ENCODE assay signal across 1 cellular context in the genomic region with DNA sequence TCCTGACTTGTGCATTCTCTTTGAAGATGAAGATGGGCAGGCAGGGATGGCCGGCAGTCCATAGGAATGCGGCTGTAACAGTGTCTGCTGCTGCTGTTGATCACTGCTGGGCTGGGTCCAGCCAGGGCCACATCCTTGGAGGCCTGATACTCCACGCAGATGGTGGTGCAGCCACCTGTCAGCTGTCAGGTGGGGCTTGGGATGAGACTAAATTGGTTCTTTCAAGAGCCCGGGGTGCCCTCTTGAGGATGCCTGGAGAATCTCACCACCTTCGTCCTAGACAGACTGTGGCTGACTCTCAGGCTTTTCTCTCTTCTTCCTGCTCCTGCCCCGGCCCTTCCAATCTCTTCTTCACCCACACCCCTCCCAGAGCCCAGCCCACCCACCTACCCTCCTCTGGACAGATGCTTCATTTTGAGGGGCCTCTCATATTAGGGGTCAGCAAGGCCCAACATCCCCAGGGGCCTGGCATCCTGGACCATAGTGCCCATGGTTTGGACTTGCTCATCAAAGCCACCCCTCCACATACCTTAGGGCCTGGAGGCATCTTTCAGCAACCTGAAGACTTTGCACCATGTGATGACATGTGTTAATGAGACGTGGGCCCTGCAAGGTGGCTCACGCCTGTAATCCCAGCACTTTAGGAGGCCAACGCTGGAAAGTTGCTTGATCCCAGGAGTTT.
A peak's percentile ranks its signal among the peaks of the same experiment; 100 is the strongest.
TF ChIP-seq lines count a peak whose summit lies in the region.

No MANE protein-coding gene starts in this region.

TF ChIP-seq in K562, 482 proteins besides CTCF, POLR2A, EP300 and RAD21 (continued from another document):
- TF ChIP-seq, protein P1, sequence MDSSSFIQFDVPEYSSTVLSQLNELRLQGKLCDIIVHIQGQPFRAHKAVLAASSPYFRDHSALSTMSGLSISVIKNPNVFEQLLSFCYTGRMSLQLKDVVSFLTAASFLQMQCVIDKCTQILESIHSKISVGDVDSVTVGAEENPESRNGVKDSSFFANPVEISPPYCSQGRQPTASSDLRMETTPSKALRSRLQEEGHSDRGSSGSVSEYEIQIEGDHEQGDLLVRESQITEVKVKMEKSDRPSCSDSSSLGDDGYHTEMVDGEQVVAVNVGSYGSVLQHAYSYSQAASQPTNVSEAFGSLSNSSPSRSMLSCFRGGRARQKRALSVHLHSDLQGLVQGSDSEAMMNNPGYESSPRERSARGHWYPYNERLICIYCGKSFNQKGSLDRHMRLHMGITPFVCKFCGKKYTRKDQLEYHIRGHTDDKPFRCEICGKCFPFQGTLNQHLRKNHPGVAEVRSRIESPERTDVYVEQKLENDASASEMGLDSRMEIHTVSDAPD (CRISPR knock-in tag; IDR thresholded peaks at IDR 0.05): no peak
- TF ChIP-seq, protein P2, sequence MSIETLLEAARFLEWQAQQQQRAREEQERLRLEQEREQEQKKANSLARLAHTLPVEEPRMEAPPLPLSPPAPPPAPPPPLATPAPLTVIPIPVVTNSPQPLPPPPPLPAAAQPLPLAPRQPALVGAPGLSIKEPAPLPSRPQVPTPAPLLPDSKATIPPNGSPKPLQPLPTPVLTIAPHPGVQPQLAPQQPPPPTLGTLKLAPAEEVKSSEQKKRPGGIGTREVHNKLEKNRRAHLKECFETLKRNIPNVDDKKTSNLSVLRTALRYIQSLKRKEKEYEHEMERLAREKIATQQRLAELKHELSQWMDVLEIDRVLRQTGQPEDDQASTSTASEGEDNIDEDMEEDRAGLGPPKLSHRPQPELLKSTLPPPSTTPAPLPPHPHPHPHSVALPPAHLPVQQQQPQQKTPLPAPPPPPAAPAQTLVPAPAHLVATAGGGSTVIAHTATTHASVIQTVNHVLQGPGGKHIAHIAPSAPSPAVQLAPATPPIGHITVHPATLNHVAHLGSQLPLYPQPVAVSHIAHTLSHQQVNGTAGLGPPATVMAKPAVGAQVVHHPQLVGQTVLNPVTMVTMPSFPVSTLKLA (conservative IDR thresholded peaks at IDR 0.05): no peak
- TF ChIP-seq ZNF436 (CRISPR knock-in tag; IDR thresholded peaks at IDR 0.05): no peak
- no peak for TF ChIP-seq GATAD2A (IDR thresholded peaks at IDR 0.05)
- TF ChIP-seq DNMT1 (IDR thresholded peaks at IDR 0.05): no peak
- no peak for TF ChIP-seq JUN (IDR thresholded peaks at IDR 0.05; ENCODE audit: borderline replicate concordance, low read depth, low read length)
- 0 out of 2 replicates have a peak, but pooled peaks have one; percentile 26 for TF ChIP-seq JUN (CRISPR knock-in tag; IDR thresholded peaks at IDR 0.05; ENCODE audit: borderline replicate concordance)
- TF ChIP-seq DMBX1 (CRISPR knock-in tag; IDR thresholded peaks at IDR 0.05; ENCODE audit: borderline replicate concordance): no peak
- TF ChIP-seq ZNF707 (CRISPR knock-in tag; conservative IDR thresholded peaks at IDR 0.05): no peak
- TF ChIP-seq, protein P3, sequence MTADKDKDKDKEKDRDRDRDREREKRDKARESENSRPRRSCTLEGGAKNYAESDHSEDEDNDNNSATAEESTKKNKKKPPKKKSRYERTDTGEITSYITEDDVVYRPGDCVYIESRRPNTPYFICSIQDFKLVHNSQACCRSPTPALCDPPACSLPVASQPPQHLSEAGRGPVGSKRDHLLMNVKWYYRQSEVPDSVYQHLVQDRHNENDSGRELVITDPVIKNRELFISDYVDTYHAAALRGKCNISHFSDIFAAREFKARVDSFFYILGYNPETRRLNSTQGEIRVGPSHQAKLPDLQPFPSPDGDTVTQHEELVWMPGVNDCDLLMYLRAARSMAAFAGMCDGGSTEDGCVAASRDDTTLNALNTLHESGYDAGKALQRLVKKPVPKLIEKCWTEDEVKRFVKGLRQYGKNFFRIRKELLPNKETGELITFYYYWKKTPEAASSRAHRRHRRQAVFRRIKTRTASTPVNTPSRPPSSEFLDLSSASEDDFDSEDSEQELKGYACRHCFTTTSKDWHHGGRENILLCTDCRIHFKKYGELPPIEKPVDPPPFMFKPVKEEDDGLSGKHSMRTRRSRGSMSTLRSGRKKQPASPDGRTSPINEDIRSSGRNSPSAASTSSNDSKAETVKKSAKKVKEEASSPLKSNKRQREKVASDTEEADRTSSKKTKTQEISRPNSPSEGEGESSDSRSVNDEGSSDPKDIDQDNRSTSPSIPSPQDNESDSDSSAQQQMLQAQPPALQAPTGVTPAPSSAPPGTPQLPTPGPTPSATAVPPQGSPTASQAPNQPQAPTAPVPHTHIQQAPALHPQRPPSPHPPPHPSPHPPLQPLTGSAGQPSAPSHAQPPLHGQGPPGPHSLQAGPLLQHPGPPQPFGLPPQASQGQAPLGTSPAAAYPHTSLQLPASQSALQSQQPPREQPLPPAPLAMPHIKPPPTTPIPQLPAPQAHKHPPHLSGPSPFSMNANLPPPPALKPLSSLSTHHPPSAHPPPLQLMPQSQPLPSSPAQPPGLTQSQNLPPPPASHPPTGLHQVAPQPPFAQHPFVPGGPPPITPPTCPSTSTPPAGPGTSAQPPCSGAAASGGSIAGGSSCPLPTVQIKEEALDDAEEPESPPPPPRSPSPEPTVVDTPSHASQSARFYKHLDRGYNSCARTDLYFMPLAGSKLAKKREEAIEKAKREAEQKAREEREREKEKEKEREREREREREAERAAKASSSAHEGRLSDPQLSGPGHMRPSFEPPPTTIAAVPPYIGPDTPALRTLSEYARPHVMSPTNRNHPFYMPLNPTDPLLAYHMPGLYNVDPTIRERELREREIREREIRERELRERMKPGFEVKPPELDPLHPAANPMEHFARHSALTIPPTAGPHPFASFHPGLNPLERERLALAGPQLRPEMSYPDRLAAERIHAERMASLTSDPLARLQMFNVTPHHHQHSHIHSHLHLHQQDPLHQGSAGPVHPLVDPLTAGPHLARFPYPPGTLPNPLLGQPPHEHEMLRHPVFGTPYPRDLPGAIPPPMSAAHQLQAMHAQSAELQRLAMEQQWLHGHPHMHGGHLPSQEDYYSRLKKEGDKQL (CRISPR knock-in tag; IDR thresholded peaks at IDR 0.05; ENCODE audit: borderline replicate concordance): no peak
- no peak for TF ChIP-seq XRCC4 (IDR thresholded peaks at IDR 0.05; ENCODE audit: extremely low read depth, insufficient read depth, insufficient read length)
- TF ChIP-seq, protein P4, sequence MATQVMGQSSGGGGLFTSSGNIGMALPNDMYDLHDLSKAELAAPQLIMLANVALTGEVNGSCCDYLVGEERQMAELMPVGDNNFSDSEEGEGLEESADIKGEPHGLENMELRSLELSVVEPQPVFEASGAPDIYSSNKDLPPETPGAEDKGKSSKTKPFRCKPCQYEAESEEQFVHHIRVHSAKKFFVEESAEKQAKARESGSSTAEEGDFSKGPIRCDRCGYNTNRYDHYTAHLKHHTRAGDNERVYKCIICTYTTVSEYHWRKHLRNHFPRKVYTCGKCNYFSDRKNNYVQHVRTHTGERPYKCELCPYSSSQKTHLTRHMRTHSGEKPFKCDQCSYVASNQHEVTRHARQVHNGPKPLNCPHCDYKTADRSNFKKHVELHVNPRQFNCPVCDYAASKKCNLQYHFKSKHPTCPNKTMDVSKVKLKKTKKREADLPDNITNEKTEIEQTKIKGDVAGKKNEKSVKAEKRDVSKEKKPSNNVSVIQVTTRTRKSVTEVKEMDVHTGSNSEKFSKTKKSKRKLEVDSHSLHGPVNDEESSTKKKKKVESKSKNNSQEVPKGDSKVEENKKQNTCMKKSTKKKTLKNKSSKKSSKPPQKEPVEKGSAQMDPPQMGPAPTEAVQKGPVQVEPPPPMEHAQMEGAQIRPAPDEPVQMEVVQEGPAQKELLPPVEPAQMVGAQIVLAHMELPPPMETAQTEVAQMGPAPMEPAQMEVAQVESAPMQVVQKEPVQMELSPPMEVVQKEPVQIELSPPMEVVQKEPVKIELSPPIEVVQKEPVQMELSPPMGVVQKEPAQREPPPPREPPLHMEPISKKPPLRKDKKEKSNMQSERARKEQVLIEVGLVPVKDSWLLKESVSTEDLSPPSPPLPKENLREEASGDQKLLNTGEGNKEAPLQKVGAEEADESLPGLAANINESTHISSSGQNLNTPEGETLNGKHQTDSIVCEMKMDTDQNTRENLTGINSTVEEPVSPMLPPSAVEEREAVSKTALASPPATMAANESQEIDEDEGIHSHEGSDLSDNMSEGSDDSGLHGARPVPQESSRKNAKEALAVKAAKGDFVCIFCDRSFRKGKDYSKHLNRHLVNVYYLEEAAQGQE (CRISPR knock-in tag; IDR thresholded peaks at IDR 0.05; ENCODE audit: low read depth): no peak
- TF ChIP-seq ZNF232 (CRISPR knock-in tag; IDR thresholded peaks at IDR 0.05): no peak
- TF ChIP-seq, protein P5, sequence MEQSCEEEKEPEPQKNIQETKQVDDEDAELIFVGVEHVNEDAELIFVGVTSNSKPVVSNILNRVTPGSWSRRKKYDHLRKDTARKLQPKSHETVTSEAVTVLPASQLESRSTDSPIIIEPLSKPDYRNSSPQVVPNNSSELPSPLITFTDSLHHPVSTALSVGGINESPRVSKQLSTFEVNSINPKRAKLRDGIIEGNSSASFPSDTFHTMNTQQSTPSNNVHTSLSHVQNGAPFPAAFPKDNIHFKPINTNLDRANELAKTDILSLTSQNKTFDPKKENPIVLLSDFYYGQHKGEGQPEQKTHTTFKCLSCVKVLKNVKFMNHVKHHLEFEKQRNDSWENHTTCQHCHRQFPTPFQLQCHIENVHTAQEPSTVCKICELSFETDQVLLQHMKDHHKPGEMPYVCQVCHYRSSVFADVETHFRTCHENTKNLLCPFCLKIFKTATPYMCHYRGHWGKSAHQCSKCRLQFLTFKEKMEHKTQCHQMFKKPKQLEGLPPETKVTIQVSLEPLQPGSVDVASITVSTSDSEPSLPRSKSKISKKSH (CRISPR knock-in tag; IDR thresholded peaks at IDR 0.05): no peak
- TF ChIP-seq CTBP1 (IDR thresholded peaks at IDR 0.05; ENCODE audit: borderline replicate concordance): 0 out of 2 replicates have a peak, but pooled peaks have one; percentile 52
- TF ChIP-seq SIRT6 (IDR thresholded peaks at IDR 0.05; ENCODE audit: low read depth, low read length): no peak
- TF ChIP-seq XRCC5 (IDR thresholded peaks at IDR 0.05; ENCODE audit: low read depth, low read length): no peak
- TF ChIP-seq MEIS2 (IDR thresholded peaks at IDR 0.05; ENCODE audit: partially characterized antibody): peak; percentile 17
